Comparison of ENCODE assay signal across 9 cellular contexts in the genomic region with DNA sequence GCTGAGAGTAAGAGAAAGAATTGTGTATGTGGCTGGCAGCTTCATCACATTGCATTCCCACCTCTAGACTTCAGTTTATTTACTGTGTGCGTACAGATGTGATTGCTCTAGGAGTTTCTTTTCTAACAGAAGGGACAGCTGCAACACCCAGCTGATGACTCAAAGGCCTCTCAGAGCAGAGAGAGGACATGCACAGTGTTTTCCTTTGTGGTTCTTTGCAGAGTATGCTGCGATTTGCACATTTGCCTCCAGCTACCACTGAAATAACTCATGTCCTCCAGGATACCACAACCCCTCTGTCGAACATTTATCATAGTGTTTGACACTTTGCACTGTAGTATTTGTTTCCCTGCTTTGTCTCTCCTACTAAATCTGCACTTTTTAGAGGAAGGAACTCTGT.
DNase-seq lines count a peak whose midpoint lies in the region; ATAC-seq and TF ChIP-seq lines count a peak whose summit lies in the region.
"Had no signal": no experiment of that assay in that cellular context is flagged by ENCODE, and none has a peak within 500 bp of the region (broad histone marks: within the 10 kb centered on the region; RNA-seq: fewer than 3 reads in every experiment).

No MANE protein-coding gene starts in this region.

- ATAC-seq in HG03520 (IDR thresholded peaks at IDR 0.05; ENCODE audit: unreplicated experiment) = no peak
- no peak for ATAC-seq in GM18909 (IDR thresholded peaks at IDR 0.05; ENCODE audit: poor library complexity, unreplicated experiment)

- DNase-seq in H4 (ENCODE audit: low spot score) (peak; percentile 96), fibroblast of mammary gland (ENCODE audit: low read depth) (peak; percentile 96), skeletal muscle cell (ENCODE audit: low read depth) (peak; percentile 97)
- DNase-seq in activated CD4-positive, alpha-beta T cell treated with anti-CD3 and anti-CD28 coated beads for 48 hours = no peak
- DNase-seq: naive B cell, NCI-H1092 had no signal

- no peak overlapping the region for H3K4me3 ChIP-seq in fibroblast of mammary gland (ENCODE audit: control insufficient read depth, low read depth, low read length)
- H3K4me3 ChIP-seq in skeletal muscle cell (ENCODE audit: low read depth, low read length) = no peak overlapping the region

- TF ChIP-seq CTCF in fibroblast of mammary gland (conservative IDR thresholded peaks at IDR 0.05; ENCODE audit: control insufficient read depth, insufficient read depth, low read depth, low read length) = no peak

TF ChIP-seq in PFSK-1, 5 proteins besides CTCF, POLR2A, EP300 and RAD21:
- TF ChIP-seq FOXP2 (optimal IDR thresholded peaks at IDR 0.05; ENCODE audit: borderline replicate concordance, extremely low read depth, extremely low read length, insufficient read depth) = no peak
- TF ChIP-seq REST (IDR thresholded peaks at IDR 0.05; ENCODE audit: insufficient read depth in 1 of 2, low read depth in 2 of 2, low read length in 2 of 2) = 0 out of 4 replicates have a peak, but pooled peaks of 1 of the 2 experiments have one; percentile 26
- TF ChIP-seq SIN3A (IDR thresholded peaks at IDR 0.05; ENCODE audit: borderline replicate concordance, insufficient read depth, low read length) = peak; percentile 88; the same call in 1 of the 2 replicates
TF ChIP-seq in PFSK-1: peak in this region for 2.
